1 cellular context compared by ENCODE assay signal in genomic region chr5:56837956-56838355, GRCh38.
TF ChIP-seq lines count a peak whose summit lies in the region.

No MANE protein-coding gene starts in this region.

TF ChIP-seq in endothelial cell of umbilical vein, 7 proteins besides CTCF, POLR2A, EP300 and RAD21:
- TF ChIP-seq MAX (IDR thresholded peaks at IDR 0.05; ENCODE audit: insufficient read depth, insufficient read length) (no peak), MYC (IDR thresholded peaks at IDR 0.05; ENCODE audit: low read depth, low read length) (no peak), FOS (IDR thresholded peaks at IDR 0.05; ENCODE audit: borderline replicate concordance, insufficient read depth, low read length) (no peak), GATA2 (IDR thresholded peaks at IDR 0.05; ENCODE audit: insufficient read depth, insufficient read length, low read depth, low read length) (no peak), JUN (IDR thresholded peaks at IDR 0.05; ENCODE audit: borderline replicate concordance, insufficient read depth, insufficient read length, low read depth) (no peak), POLR2AphosphoS5 (IDR thresholded peaks at IDR 0.05; ENCODE audit: insufficient read depth, low read depth, low read length) (no peak), EZH2 (IDR thresholded peaks at IDR 0.05; ENCODE audit: borderline replicate concordance, low read depth, low read length, severe bottlenecking) (no peak)
